1 cellular context compared by ENCODE assay signal in genomic region chr5:176388341-176389113, GRCh38.
TF ChIP-seq lines count a peak whose summit lies in the region.

A gene with protein sequence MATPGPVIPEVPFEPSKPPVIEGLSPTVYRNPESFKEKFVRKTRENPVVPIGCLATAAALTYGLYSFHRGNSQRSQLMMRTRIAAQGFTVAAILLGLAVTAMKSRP (plus strand): TSS chr5:176388751. CDS start chr5:176388820, 69 bp downstream.
A gene with protein sequence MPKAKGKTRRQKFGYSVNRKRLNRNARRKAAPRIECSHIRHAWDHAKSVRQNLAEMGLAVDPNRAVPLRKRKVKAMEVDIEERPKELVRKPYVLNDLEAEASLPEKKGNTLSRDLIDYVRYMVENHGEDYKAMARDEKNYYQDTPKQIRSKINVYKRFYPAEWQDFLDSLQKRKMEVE (minus strand): TSS chr5:176388598. CDS start chr5:176388539, 59 bp downstream.

TF ChIP-seq in K562, 482 proteins besides CTCF, POLR2A, EP300 and RAD21 (continued from another document and continues in another):
- TF ChIP-seq CUX1 (CRISPR knock-in tag; IDR thresholded peaks at IDR 0.05) (no peak), E2F4 (CRISPR knock-in tag; IDR thresholded peaks at IDR 0.05; ENCODE audit: low read depth) (no peak; the same call in 1 of the 2 replicates), ZNF311 (CRISPR knock-in tag; IDR thresholded peaks at IDR 0.05) (no peak), CBX8 (IDR thresholded peaks at IDR 0.05; ENCODE audit: borderline replicate concordance, extremely low read depth, low read depth, low read length, poor library complexity, severe bottlenecking) (no peak), FOXM1 (IDR thresholded peaks at IDR 0.05; ENCODE audit: low read depth) (peak; percentile 70), FOXM1 (CRISPR knock-in tag; IDR thresholded peaks at IDR 0.05; ENCODE audit: low read depth) (0 out of 2 replicates have a peak, but pooled peaks have one; percentile 69), MAX (CRISPR knock-in tag; IDR thresholded peaks at IDR 0.05) (peak; percentile 99), BMI1 (IDR thresholded peaks at IDR 0.05; ENCODE audit: low read length) (no peak), KDM5B (IDR thresholded peaks at IDR 0.05; ENCODE audit: insufficient replicate concordance, low read depth, low read length) (peak; percentile 85), ZNF695 (CRISPR knock-in tag; IDR thresholded peaks at IDR 0.05) (no peak), ZNF124 (CRISPR knock-in tag; IDR thresholded peaks at IDR 0.05) (no peak), MCM5 (IDR thresholded peaks at IDR 0.05; ENCODE audit: low read depth) (no peak), POLR2B (IDR thresholded peaks at IDR 0.05; ENCODE audit: low read depth, partially characterized antibody) (peak; percentile 64), NCOA6 (IDR thresholded peaks at IDR 0.05) (no peak), PHB (CRISPR knock-in tag; IDR thresholded peaks at IDR 0.05) (no peak), DEAF1 (CRISPR knock-in tag; IDR thresholded peaks at IDR 0.05) (no peak), GATA2 (CRISPR knock-in tag; IDR thresholded peaks at IDR 0.05) (no peak), TFAP4 (CRISPR knock-in tag; IDR thresholded peaks at IDR 0.05; ENCODE audit: borderline replicate concordance) (peak; percentile 86), ZKSCAN8 (CRISPR knock-in tag; IDR thresholded peaks at IDR 0.05) (no peak), SIN3A (IDR thresholded peaks at IDR 0.05; ENCODE audit: borderline replicate concordance in 2 of 2, control insufficient read depth in 1 of 2, low read depth in 2 of 2, low read length in 2 of 2) (peak; percentile 89 to 98; a peak in 2 of 4 replicates), DNMT1 (IDR thresholded peaks at IDR 0.05) (peak; percentile 99), CCNT2 (IDR thresholded peaks at IDR 0.05; ENCODE audit: borderline replicate concordance, extremely low read depth, insufficient read length, low read depth, low read length) (no peak), IFI16 (CRISPR knock-in tag; IDR thresholded peaks at IDR 0.05) (no peak), ZNF551 (CRISPR knock-in tag; IDR thresholded peaks at IDR 0.05) (no peak), THRB (CRISPR knock-in tag; conservative IDR thresholded peaks at IDR 0.05) (peak; percentile 59; the same call in 1 of the 2 replicates), SMAD2 (IDR thresholded peaks at IDR 0.05; ENCODE audit: low read depth, low read length) (no peak), SMARCE1 (IDR thresholded peaks at IDR 0.05) (no peak), NCOA1 (IDR thresholded peaks at IDR 0.05; ENCODE audit: low read depth) (peak; percentile 99), GABPB2 (CRISPR knock-in tag; conservative IDR thresholded peaks at IDR 0.05) (no peak), FOS (IDR thresholded peaks at IDR 0.05; ENCODE audit: extremely low read depth, insufficient read length) (no peak), MYC (IDR thresholded peaks at IDR 0.05; ENCODE audit: low read depth, low read length) (peak; percentile 99), MYC (CRISPR knock-in tag; IDR thresholded peaks at IDR 0.05; ENCODE audit: borderline replicate concordance, low read depth) (peak; percentile 94), ZNF740 (CRISPR knock-in tag; IDR thresholded peaks at IDR 0.05) (no peak), ZNF740 (tag; IDR thresholded peaks at IDR 0.05) (no peak), ZNF507 (tag; conservative IDR thresholded peaks at IDR 0.05) (no peak), NFE2L1 (tag; IDR thresholded peaks at IDR 0.05; ENCODE audit: borderline replicate concordance, low read depth) (no peak), ZBED1 (IDR thresholded peaks at IDR 0.05) (no peak), HNRNPK (IDR thresholded peaks at IDR 0.05; ENCODE audit: low read depth, low read length, poor library complexity, severe bottlenecking) (no peak), ATF2 (CRISPR knock-in tag; IDR thresholded peaks at IDR 0.05) (no peak), RNF2 (IDR thresholded peaks at IDR 0.05) (peak; percentile 89), ZNF589 (CRISPR knock-in tag; IDR thresholded peaks at IDR 0.05; ENCODE audit: low read depth) (no peak; the same call in 1 of the 2 replicates), E2F5 (CRISPR knock-in tag; IDR thresholded peaks at IDR 0.05) (0 out of 2 replicates have a peak, but pooled peaks have one; percentile 38), MEIS2 (IDR thresholded peaks at IDR 0.05; ENCODE audit: partially characterized antibody) (no peak), ZNF324 (CRISPR knock-in tag; IDR thresholded peaks at IDR 0.05) (no peak), SRSF9 (IDR thresholded peaks at IDR 0.05; ENCODE audit: borderline replicate concordance, low read depth, low read length) (no peak), HIVEP1 (CRISPR knock-in tag; IDR thresholded peaks at IDR 0.05) (no peak), MEF2A (IDR thresholded peaks at IDR 0.05; ENCODE audit: control insufficient read depth, low read depth, low read length) (no peak), BCOR (IDR thresholded peaks at IDR 0.05) (peak; percentile 70)
- TF ChIP-seq, protein P1, sequence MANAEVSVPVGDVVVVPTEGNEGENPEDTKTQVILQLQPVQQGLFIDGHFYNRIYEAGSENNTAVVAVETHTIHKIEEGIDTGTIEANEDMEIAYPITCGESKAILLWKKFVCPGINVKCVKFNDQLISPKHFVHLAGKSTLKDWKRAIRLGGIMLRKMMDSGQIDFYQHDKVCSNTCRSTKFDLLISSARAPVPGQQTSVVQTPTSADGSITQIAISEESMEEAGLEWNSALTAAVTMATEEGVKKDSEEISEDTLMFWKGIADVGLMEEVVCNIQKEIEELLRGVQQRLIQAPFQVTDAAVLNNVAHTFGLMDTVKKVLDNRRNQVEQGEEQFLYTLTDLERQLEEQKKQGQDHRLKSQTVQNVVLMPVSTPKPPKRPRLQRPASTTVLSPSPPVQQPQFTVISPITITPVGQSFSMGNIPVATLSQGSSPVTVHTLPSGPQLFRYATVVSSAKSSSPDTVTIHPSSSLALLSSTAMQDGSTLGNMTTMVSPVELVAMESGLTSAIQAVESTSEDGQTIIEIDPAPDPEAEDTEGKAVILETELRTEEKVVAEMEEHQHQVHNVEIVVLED (CRISPR knock-in tag; IDR thresholded peaks at IDR 0.05): no peak; the same call in 1 of the 2 replicates
- TF ChIP-seq, protein P2, sequence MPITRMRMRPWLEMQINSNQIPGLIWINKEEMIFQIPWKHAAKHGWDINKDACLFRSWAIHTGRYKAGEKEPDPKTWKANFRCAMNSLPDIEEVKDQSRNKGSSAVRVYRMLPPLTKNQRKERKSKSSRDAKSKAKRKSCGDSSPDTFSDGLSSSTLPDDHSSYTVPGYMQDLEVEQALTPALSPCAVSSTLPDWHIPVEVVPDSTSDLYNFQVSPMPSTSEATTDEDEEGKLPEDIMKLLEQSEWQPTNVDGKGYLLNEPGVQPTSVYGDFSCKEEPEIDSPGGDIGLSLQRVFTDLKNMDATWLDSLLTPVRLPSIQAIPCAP (CRISPR knock-in tag; IDR thresholded peaks at IDR 0.05; ENCODE audit: borderline replicate concordance): no peak
